Comparison of ENCODE assay signal across 1 cellular context in the genomic region with DNA sequence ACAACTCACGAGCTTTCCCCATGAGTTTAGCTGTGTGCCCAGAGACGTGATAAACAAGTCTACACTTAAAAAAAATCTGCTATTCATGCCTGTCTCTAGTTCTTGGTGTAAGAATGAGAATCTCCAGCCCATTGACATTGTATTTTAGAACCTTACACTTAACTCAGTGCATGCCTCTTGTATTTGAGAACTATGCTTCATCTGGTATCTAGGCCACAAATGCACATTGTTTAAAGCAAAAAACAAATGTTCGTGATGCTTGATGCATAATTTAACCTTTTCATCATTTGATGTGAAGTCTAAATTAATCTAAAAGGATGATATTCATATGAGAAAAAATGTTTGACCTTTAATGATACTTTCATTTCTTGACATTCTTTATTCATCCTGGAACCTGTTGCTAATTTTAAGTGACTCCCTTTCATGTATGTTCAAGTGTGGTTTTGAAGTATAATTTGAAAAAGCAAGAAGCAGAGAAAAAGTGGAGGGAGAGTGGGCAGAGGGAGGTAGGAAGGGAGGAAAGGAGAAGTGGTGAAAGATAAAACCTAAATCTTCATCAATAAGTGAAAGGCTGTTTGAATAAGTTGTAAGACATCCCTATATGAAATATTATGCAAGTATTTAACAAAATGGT.
TF ChIP-seq lines count a peak whose summit lies in the region.

No MANE protein-coding gene starts in this region.

TF ChIP-seq in H1, 55 proteins besides CTCF, POLR2A, EP300 and RAD21:
- TF ChIP-seq JUN (IDR thresholded peaks at IDR 0.05; ENCODE audit: low read depth, low read length) (no peak), ASH2L (IDR thresholded peaks at IDR 0.05; ENCODE audit: low read length) (no peak), CTBP2 (IDR thresholded peaks at IDR 0.05; ENCODE audit: borderline replicate concordance, insufficient read depth, insufficient read length, low read length) (no peak), TAF1 (IDR thresholded peaks at IDR 0.05; ENCODE audit: low read depth, low read length) (no peak), SP2 (IDR thresholded peaks at IDR 0.05; ENCODE audit: low read length) (no peak), KDM4A (IDR thresholded peaks at IDR 0.05; ENCODE audit: low read depth, low read length, severe bottlenecking) (no peak), CEBPB (IDR thresholded peaks at IDR 0.05; ENCODE audit: low read depth, low read length) (no peak), POU5F1 (IDR thresholded peaks at IDR 0.05; ENCODE audit: low read depth, low read length) (no peak), SP4 (IDR thresholded peaks at IDR 0.05; ENCODE audit: low read length) (no peak), KDM1A (IDR thresholded peaks at IDR 0.05; ENCODE audit: borderline replicate concordance, low read length) (no peak)
- TF ChIP-seq, protein P1, sequence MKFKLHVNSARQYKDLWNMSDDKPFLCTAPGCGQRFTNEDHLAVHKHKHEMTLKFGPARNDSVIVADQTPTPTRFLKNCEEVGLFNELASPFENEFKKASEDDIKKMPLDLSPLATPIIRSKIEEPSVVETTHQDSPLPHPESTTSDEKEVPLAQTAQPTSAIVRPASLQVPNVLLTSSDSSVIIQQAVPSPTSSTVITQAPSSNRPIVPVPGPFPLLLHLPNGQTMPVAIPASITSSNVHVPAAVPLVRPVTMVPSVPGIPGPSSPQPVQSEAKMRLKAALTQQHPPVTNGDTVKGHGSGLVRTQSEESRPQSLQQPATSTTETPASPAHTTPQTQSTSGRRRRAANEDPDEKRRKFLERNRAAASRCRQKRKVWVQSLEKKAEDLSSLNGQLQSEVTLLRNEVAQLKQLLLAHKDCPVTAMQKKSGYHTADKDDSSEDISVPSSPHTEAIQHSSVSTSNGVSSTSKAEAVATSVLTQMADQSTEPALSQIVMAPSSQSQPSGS (IDR thresholded peaks at IDR 0.05; ENCODE audit: low read length), result no peak
